Comparison of ENCODE assay signal across 8 cellular contexts in genomic region chr10:50624866-50625491, GRCh38. TPM values are rescaled to one million over a fixed set of nuclear protein-coding genes. Genes with fewer than 3 reads are reported as not detected.
DNase-seq lines count a peak whose midpoint lies in the region; ATAC-seq, FAIRE-seq and TF ChIP-seq lines count a peak whose summit lies in the region.

No MANE protein-coding gene starts in this region.

- H3K4me3 ChIP-seq in NB4 (ENCODE audit: low read depth, low read length) (peak overlapping the region; percentile 84), K562 (peak overlapping the region; percentile 77), iPS-11a (ENCODE audit: low read depth, low read length) (peak overlapping the region; percentile 78), skeletal muscle cell (ENCODE audit: low read depth, low read length) (peak overlapping the region; percentile 83)

- no peak for FAIRE-seq in K562 (lab: Jason Lieb, UNC)

- POLR2A ChIA-PET in K562 (lab: Yijun Ruan, JAX) = interaction anchor here (0.6 to 2.6 kb wide), 27 partner anchors 9 to 395 kb away, joined by 3 to 9 read pairs (median 4); no protein-coding TSS in a partner anchor

- peak overlapping the region; percentile 83 to 94 for H3K9ac ChIP-seq in K562 (ENCODE audit: insufficient read depth in 1 of 2, low read depth in 2 of 2, low read length in 2 of 2)

- CTCF ChIA-PET in K562 (lab: Yijun Ruan, JAX; ENCODE audit: low intra/inter-chr PET ratio) = interaction anchor here (0.7 to 2.2 kb wide), 4 partner anchors 12 to 334 kb away, joined by 3 to 8 read pairs (median 4); no protein-coding TSS in a partner anchor

- no peaks in the 10 kb centered on the region for H3K27me3 ChIP-seq in K562 (ENCODE audit: control insufficient read depth in 2 of 2, insufficient read depth in 2 of 2, low read length in 2 of 2)

- 0% methylated on average over 37 of the region's 58 CpGs for WGBS in K562 (ENCODE audit: insufficient coverage, low coverage, missing lambda C conversion rate)

- ATAC-seq in HG02610 (IDR thresholded peaks at IDR 0.05; ENCODE audit: unreplicated experiment) = peak; percentile 43
- ATAC-seq in K562 = peak; percentile 73

- H4K20me1 ChIP-seq in K562 (replicated peaks; ENCODE audit: control insufficient read depth, insufficient read depth, low read length) = 0 out of 2 replicates have a peak, but pooled peaks cover 4% of the 10 kb centered on the region

- peak overlapping the region; percentile 82 for H3K27ac ChIP-seq in K562 (ENCODE audit: extremely low read depth, low read depth, low read length)

- H3K9me1 ChIP-seq in K562 (ENCODE audit: control insufficient read depth, insufficient read depth, low read length) = no peaks in the 10 kb centered on the region

- peak overlapping the region; percentile 97 for H2AFZ ChIP-seq in K562 (ENCODE audit: low read depth, low read length)

- peak; percentile 71 for TF ChIP-seq RAD21 in K562 (CRISPR knock-in tag; conservative IDR thresholded peaks at IDR 0.05 in 1 of 2, IDR thresholded peaks at IDR 0.05 in 1 of 2)

- TF ChIP-seq CTCF in NB4 (IDR thresholded peaks at IDR 0.05; ENCODE audit: low read depth, low read length) = peak; percentile 43
- peak; percentile 75 to 97 (median 80) for TF ChIP-seq CTCF in K562 (IDR thresholded peaks at IDR 0.05 in 2 of 3, conservative IDR thresholded peaks at IDR 0.05 in 1 of 3; ENCODE audit: insufficient read depth in 2 of 3, low read depth in 1 of 3, low read length in 3 of 3)

- no peaks in the 10 kb centered on the region for H3K9me3 ChIP-seq in K562 (replicated peaks; ENCODE audit: control insufficient read depth, insufficient read depth, low read depth, low read length)

- TF ChIP-seq POLR2A in NB4 (IDR thresholded peaks at IDR 0.05; ENCODE audit: extremely low read depth, insufficient read length) (peak; percentile 49), K562 (conservative IDR thresholded peaks at IDR 0.05) (peak; percentile 84)

- H3K36me3 ChIP-seq in K562 (ENCODE audit: control insufficient read depth, insufficient read depth, low read length) = peaks cover 10% of the 10 kb centered on the region; the same call in 2 of the 3 replicates

- TF ChIP-seq EP300 in K562 (IDR thresholded peaks at IDR 0.05; ENCODE audit: low read length) = peak; percentile 5; the same call in 1 of the 2 replicates

- H3K4me1 ChIP-seq in K562 (replicated peaks in 1 of 2; ENCODE audit: control insufficient read depth in 2 of 2, insufficient read depth in 2 of 2, low read length in 2 of 2) = peaks cover 11 to 34% of the 10 kb centered on the region in 2 experiments

- peak overlapping the region; percentile 91 for H3K4me2 ChIP-seq in K562 (ENCODE audit: insufficient read depth, low read length)

- H3K79me2 ChIP-seq in K562 (ENCODE audit: control insufficient read depth, insufficient read depth, low read length) = peaks cover 49% of the 10 kb centered on the region

- intact Hi-C loops in K562 (cut with micrococcal nuclease) = loop anchor here (1.0 to 5.0 kb wide), 5 partner anchors 28 to 334 kb away; no protein-coding TSS in a partner anchor

- TSS peak; percentile 63 for BruUV-seq in K562 (replicated peaks; lab: Mats Ljungman, UMichigan)

- in situ Hi-C loops in K562 (cut with MboI) = no loop called here

- DNase-seq in NK-92 treated with Interleukin-12 subunit alpha and Interleukin-12 subunit beta, amount 100 ng/mL, for 24 hours (lab: John Stamatoyannopoulos, UW) = peak; percentile 89
- DNase-seq in NK-92 (lab: John Stamatoyannopoulos, UW; ENCODE audit: unreplicated experiment) (no peak), NB4 (ENCODE audit: low read depth) (peak; percentile 87), T1000 (lab: John Stamatoyannopoulos, UW) (peak; percentile 93), K562 (ENCODE audit: extremely low read depth in 1 of 4, low spot score in 3 of 4) (peak; percentile 91 to 93 (median 92)), skeletal muscle cell (ENCODE audit: low read depth) (peak; percentile 37)

TF ChIP-seq in K562, 482 proteins besides CTCF, POLR2A, EP300 and RAD21 (continues in another document):
- TF ChIP-seq KHSRP (IDR thresholded peaks at IDR 0.05) (no peak), MXI1 (IDR thresholded peaks at IDR 0.05; ENCODE audit: low read depth, low read length) (peak; percentile 42; the same call in 1 of the 2 replicates), SNIP1 (IDR thresholded peaks at IDR 0.05; ENCODE audit: low read depth) (no peak), MED1 (CRISPR knock-in tag; IDR thresholded peaks at IDR 0.05; ENCODE audit: borderline replicate concordance) (no peak), SP2 (IDR thresholded peaks at IDR 0.05; ENCODE audit: extremely low read depth, low read depth, low read length, poor library complexity, severe bottlenecking) (no peak), IRF1 (CRISPR knock-in tag; IDR thresholded peaks at IDR 0.05; ENCODE audit: borderline replicate concordance) (no peak), RBM22 (IDR thresholded peaks at IDR 0.05; ENCODE audit: low read depth, low read length, poor library complexity, severe bottlenecking) (peak; percentile 82), ZBTB17 (CRISPR knock-in tag; IDR thresholded peaks at IDR 0.05) (peak; percentile 82; the same call in 1 of the 2 replicates), FOSL1 (tag; conservative IDR thresholded peaks at IDR 0.05) (no peak), ZNF143 (CRISPR knock-in tag; IDR thresholded peaks at IDR 0.05) (peak; percentile 61), ZNF316 (IDR thresholded peaks at IDR 0.05) (no peak), RUNX1 (IDR thresholded peaks at IDR 0.05; ENCODE audit: low read depth) (no peak), GTF2E2 (tag; IDR thresholded peaks at IDR 0.05) (peak; percentile 94; the same call in 1 of the 2 replicates), RREB1 (CRISPR knock-in tag; IDR thresholded peaks at IDR 0.05) (peak; percentile 86; the same call in 1 of the 2 replicates)

RNA-seq across cellular contexts. Expression of gene SGMS1, which starts 1.2 kb away (rescaled TPM):
- total RNA-seq in K562 (2011; cell fraction: chromatin; rRNA removed; ENCODE audit: low replicate concordance) = 267 and 295 TPM in 2 replicates
- 202 and 204 TPM in 2 replicates for total RNA-seq in K562 (2011; cell fraction: nucleolus; rRNA removed)
- total RNA-seq in K562 (2011; cell fraction: nucleoplasm; rRNA removed) = 277 and 388 TPM in 2 replicates
- 187 and 232 TPM in 2 replicates for total RNA-seq in K562 (2014; rRNA removed)
- 82.2 and 82.5 TPM in 2 replicates for total RNA-seq in K562 (2014; rRNA removed; fragmentation: Illumina TruSeq; extraction: Trizol)
- 82.3 and 83.8 TPM in 2 replicates for total RNA-seq in K562 (2015; rRNA removed; fragmentation: Illumina TruSeq; extraction: Trizol)
- total RNA-seq in K562 (2021) = 91.8 and 94.0 TPM in 2 replicates
- polyA plus RNA-seq in K562 (2011; rRNA removed) = 69.8 and 89.6 TPM in 2 replicates
- 58.5 and 88.3 TPM in 2 replicates for polyA plus RNA-seq in K562 (2011; cell fraction: cytosol; rRNA removed)
- 74.4 and 107 TPM in 2 replicates for polyA plus RNA-seq in K562 (2011; cell fraction: nucleus; rRNA removed)
- 27.2 and 40.1 TPM in 2 replicates for polyA plus RNA-seq in K562 (2012)
- 61.5 and 69.7 TPM in 2 replicates for polyA plus RNA-seq in K562 (2014; fragmentation: Illumina TruSeq; extraction: Trizol)
- 10 to 100 TPM; 22.6 to 25.3 TPM for polyA plus RNA-seq in K562 (2014; fragmentation: Nextera tagmentation; extraction: Ambion mirVana)
- 63.2 and 82.2 TPM in 2 replicates for polyA plus RNA-seq in K562 (2014; rRNA removed)
- polyA minus RNA-seq in K562 (2011; rRNA and poly(A)+ RNA removed) = 116 and 125 TPM in 2 replicates
- polyA minus RNA-seq in K562 (2011; cell fraction: cytosol; rRNA and poly(A)+ RNA removed) = 75.6 and 79.4 TPM in 2 replicates
- 297 and 317 TPM in 2 replicates for polyA minus RNA-seq in K562 (2011; cell fraction: nucleus; rRNA and poly(A)+ RNA removed)
